Comparison of ENCODE assay signal across 24 cellular contexts in the genomic region with DNA sequence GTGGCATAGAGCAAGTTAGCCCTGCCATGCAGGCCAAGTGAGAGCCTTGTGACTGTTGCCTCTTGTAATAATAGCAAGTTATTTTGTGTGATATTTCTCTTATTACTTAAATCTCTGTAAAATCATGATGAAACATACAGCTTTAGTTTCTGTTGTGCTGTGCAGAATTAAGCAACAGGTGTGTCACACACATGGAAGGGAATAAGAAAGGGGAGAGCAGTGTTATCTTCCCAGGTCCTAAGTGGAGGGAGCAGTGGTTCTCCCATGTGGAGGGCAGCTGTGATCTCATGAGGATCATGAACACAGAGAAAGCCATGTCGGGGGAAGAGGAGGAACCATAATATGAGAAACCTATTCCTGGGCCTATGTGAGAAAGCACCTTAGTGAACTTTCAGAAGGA.
"Had no signal": no experiment of that assay in that cellular context is flagged by ENCODE, and none has a peak within 500 bp of the region (broad histone marks: within the 10 kb centered on the region; RNA-seq: fewer than 3 reads in every experiment).

No MANE protein-coding gene starts in this region.

- H3K27me3 ChIP-seq: MG63 had no signal

- H3K27ac ChIP-seq: RWPE1 had no signal

- ATAC-seq: HepG2, Panc1, PC-3 had no signal

- DNase-seq: IMR-90; Karpas-422; KG1; MG63; NCI-H1092 treated with DMSO at 0.1 percent for 48 hours; NCI-H1436; NCI-H187; NCI-H2029; NCI-H2081 treated with DMSO at 0.1 percent for 48 hours; NCI-H2171; NCI-H226; NCI-H446; NCI-H510A; NCI-H524 treated with DMSO at 0.1 percent for 48 hours; NCI-H69; NCI-H774; NK-92 treated with Interleukin-12 subunit alpha and Interleukin-12 subunit beta, amount 100 ng/mL, for 24 hours; PC-3; SHP77; SK-N-SH; SW 1271 had no signal

- H3K9me2 ChIP-seq: SK-N-SH had no signal

- H3K9me3 ChIP-seq: MG63, SK-N-SH had no signal

- H3K4me3 ChIP-seq: MG63 had no signal

- FAIRE-seq: HepG2 had no signal

- H3K36me3 ChIP-seq: MG63 had no signal

- H3K9ac ChIP-seq: SK-N-SH had no signal

- H3K4me2 ChIP-seq: SK-N-SH had no signal
